ENCODE assay signal across 1 cellular context in the genomic region with DNA sequence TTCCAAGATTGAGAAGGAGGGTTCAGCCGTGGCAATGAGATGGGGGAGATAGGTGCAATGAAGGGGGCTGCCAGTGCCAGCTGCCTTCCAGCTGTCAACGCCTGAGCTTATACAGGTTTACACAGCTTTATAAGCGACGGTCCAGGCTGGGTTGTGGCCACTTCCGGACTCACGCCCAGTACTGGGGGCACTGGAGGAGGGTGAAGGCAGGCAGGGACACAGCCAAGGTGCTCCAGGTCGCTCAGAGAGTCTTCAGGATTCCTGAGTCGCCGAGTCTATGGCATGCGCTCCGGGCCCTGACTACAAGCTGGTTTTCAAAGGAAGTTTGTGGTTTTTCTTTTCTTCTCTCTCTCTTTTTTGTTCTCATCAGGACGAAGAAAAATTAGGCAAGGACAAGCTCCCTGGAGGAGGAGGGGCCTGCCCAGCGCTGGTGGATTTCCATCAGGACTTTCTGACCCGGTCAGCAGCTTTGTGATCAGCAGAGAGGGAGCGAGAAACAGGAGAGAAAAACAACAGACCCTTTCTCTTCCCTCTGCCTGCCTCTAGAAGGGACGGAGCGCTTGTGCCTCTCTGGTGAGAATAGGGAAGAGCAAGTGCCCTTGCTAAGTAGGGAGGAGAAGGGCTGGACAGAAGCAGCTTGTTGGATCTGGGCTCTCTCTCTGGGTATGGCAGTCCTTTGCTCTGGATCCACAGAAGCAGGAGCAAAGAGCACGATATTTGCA.
TF ChIP-seq lines count a peak whose summit lies in the region.

A gene with protein sequence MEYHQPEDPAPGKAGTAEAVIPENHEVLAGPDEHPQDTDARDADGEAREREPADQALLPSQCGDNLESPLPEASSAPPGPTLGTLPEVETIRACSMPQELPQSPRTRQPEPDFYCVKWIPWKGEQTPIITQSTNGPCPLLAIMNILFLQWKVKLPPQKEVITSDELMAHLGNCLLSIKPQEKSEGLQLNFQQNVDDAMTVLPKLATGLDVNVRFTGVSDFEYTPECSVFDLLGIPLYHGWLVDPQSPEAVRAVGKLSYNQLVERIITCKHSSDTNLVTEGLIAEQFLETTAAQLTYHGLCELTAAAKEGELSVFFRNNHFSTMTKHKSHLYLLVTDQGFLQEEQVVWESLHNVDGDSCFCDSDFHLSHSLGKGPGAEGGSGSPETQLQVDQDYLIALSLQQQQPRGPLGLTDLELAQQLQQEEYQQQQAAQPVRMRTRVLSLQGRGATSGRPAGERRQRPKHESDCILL (minus strand): TSS at position 572 of the 722 bp plus-strand sequence. CDS start 4,285 bp downstream, outside the sequence.

TF ChIP-seq in K562, 482 proteins besides CTCF, POLR2A, EP300 and RAD21 (continued from another document and continues in another):
- TF ChIP-seq, protein P1, sequence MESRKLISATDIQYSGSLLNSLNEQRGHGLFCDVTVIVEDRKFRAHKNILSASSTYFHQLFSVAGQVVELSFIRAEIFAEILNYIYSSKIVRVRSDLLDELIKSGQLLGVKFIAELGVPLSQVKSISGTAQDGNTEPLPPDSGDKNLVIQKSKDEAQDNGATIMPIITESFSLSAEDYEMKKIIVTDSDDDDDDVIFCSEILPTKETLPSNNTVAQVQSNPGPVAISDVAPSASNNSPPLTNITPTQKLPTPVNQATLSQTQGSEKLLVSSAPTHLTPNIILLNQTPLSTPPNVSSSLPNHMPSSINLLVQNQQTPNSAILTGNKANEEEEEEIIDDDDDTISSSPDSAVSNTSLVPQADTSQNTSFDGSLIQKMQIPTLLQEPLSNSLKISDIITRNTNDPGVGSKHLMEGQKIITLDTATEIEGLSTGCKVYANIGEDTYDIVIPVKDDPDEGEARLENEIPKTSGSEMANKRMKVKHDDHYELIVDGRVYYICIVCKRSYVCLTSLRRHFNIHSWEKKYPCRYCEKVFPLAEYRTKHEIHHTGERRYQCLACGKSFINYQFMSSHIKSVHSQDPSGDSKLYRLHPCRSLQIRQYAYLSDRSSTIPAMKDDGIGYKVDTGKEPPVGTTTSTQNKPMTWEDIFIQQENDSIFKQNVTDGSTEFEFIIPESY (CRISPR knock-in tag; IDR thresholded peaks at IDR 0.05) = no peak
- TF ChIP-seq ARHGAP35 (IDR thresholded peaks at IDR 0.05; ENCODE audit: partially characterized antibody) (no peak), FOXA1 (IDR thresholded peaks at IDR 0.05; ENCODE audit: borderline replicate concordance) (no peak), ZBTB8A (IDR thresholded peaks at IDR 0.05; ENCODE audit: partially characterized antibody) (no peak), MAZ (CRISPR knock-in tag; conservative IDR thresholded peaks at IDR 0.05 in 1 of 2, IDR thresholded peaks at IDR 0.05 in 1 of 2) (peak in 1 of 2 experiments; percentile 53; a peak in 1 of 4 replicates), JUNB (CRISPR knock-in tag; conservative IDR thresholded peaks at IDR 0.05) (no peak), RBBP5 (IDR thresholded peaks at IDR 0.05; ENCODE audit: borderline replicate concordance, insufficient read depth, low read length, poor library complexity, severe bottlenecking) (peak; percentile 42), NR2C2 (CRISPR knock-in tag; IDR thresholded peaks at IDR 0.05) (no peak), NR2C2 (tag; IDR thresholded peaks at IDR 0.05) (no peak), ZFX (CRISPR knock-in tag; IDR thresholded peaks at IDR 0.05) (peak; percentile 30; the same call in 1 of the 2 replicates), ZNF431 (CRISPR knock-in tag; IDR thresholded peaks at IDR 0.05) (no peak), ZNF507 (tag; conservative IDR thresholded peaks at IDR 0.05) (no peak), RB1 (IDR thresholded peaks at IDR 0.05; ENCODE audit: low read depth) (0 out of 2 replicates have a peak, but pooled peaks have one; percentile 41), CC2D1A (IDR thresholded peaks at IDR 0.05) (no peak), LARP7 (IDR thresholded peaks at IDR 0.05) (no peak), YBX1 (IDR thresholded peaks at IDR 0.05) (no peak), ZNF551 (CRISPR knock-in tag; IDR thresholded peaks at IDR 0.05) (no peak), CBFB (CRISPR knock-in tag; IDR thresholded peaks at IDR 0.05) (no peak), ZFP36 (IDR thresholded peaks at IDR 0.05; ENCODE audit: low read depth, low read length, partially characterized antibody) (peak; percentile 5)
- TF ChIP-seq, protein P2, sequence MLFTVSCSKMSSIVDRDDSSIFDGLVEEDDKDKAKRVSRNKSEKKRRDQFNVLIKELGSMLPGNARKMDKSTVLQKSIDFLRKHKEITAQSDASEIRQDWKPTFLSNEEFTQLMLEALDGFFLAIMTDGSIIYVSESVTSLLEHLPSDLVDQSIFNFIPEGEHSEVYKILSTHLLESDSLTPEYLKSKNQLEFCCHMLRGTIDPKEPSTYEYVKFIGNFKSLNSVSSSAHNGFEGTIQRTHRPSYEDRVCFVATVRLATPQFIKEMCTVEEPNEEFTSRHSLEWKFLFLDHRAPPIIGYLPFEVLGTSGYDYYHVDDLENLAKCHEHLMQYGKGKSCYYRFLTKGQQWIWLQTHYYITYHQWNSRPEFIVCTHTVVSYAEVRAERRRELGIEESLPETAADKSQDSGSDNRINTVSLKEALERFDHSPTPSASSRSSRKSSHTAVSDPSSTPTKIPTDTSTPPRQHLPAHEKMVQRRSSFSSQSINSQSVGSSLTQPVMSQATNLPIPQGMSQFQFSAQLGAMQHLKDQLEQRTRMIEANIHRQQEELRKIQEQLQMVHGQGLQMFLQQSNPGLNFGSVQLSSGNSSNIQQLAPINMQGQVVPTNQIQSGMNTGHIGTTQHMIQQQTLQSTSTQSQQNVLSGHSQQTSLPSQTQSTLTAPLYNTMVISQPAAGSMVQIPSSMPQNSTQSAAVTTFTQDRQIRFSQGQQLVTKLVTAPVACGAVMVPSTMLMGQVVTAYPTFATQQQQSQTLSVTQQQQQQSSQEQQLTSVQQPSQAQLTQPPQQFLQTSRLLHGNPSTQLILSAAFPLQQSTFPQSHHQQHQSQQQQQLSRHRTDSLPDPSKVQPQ (CRISPR knock-in tag; IDR thresholded peaks at IDR 0.05; ENCODE audit: borderline replicate concordance) = no peak
- TF ChIP-seq, protein P3, sequence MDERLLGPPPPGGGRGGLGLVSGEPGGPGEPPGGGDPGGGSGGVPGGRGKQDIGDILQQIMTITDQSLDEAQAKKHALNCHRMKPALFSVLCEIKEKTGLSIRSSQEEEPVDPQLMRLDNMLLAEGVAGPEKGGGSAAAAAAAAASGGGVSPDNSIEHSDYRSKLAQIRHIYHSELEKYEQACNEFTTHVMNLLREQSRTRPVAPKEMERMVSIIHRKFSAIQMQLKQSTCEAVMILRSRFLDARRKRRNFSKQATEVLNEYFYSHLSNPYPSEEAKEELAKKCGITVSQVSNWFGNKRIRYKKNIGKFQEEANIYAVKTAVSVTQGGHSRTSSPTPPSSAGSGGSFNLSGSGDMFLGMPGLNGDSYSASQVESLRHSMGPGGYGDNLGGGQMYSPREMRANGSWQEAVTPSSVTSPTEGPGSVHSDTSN (CRISPR knock-in tag; IDR thresholded peaks at IDR 0.05; ENCODE audit: low read depth) = no peak
- TF ChIP-seq, protein P3 (tag; conservative IDR thresholded peaks at IDR 0.05; ENCODE audit: low read depth) = no peak
- TF ChIP-seq, protein P4, sequence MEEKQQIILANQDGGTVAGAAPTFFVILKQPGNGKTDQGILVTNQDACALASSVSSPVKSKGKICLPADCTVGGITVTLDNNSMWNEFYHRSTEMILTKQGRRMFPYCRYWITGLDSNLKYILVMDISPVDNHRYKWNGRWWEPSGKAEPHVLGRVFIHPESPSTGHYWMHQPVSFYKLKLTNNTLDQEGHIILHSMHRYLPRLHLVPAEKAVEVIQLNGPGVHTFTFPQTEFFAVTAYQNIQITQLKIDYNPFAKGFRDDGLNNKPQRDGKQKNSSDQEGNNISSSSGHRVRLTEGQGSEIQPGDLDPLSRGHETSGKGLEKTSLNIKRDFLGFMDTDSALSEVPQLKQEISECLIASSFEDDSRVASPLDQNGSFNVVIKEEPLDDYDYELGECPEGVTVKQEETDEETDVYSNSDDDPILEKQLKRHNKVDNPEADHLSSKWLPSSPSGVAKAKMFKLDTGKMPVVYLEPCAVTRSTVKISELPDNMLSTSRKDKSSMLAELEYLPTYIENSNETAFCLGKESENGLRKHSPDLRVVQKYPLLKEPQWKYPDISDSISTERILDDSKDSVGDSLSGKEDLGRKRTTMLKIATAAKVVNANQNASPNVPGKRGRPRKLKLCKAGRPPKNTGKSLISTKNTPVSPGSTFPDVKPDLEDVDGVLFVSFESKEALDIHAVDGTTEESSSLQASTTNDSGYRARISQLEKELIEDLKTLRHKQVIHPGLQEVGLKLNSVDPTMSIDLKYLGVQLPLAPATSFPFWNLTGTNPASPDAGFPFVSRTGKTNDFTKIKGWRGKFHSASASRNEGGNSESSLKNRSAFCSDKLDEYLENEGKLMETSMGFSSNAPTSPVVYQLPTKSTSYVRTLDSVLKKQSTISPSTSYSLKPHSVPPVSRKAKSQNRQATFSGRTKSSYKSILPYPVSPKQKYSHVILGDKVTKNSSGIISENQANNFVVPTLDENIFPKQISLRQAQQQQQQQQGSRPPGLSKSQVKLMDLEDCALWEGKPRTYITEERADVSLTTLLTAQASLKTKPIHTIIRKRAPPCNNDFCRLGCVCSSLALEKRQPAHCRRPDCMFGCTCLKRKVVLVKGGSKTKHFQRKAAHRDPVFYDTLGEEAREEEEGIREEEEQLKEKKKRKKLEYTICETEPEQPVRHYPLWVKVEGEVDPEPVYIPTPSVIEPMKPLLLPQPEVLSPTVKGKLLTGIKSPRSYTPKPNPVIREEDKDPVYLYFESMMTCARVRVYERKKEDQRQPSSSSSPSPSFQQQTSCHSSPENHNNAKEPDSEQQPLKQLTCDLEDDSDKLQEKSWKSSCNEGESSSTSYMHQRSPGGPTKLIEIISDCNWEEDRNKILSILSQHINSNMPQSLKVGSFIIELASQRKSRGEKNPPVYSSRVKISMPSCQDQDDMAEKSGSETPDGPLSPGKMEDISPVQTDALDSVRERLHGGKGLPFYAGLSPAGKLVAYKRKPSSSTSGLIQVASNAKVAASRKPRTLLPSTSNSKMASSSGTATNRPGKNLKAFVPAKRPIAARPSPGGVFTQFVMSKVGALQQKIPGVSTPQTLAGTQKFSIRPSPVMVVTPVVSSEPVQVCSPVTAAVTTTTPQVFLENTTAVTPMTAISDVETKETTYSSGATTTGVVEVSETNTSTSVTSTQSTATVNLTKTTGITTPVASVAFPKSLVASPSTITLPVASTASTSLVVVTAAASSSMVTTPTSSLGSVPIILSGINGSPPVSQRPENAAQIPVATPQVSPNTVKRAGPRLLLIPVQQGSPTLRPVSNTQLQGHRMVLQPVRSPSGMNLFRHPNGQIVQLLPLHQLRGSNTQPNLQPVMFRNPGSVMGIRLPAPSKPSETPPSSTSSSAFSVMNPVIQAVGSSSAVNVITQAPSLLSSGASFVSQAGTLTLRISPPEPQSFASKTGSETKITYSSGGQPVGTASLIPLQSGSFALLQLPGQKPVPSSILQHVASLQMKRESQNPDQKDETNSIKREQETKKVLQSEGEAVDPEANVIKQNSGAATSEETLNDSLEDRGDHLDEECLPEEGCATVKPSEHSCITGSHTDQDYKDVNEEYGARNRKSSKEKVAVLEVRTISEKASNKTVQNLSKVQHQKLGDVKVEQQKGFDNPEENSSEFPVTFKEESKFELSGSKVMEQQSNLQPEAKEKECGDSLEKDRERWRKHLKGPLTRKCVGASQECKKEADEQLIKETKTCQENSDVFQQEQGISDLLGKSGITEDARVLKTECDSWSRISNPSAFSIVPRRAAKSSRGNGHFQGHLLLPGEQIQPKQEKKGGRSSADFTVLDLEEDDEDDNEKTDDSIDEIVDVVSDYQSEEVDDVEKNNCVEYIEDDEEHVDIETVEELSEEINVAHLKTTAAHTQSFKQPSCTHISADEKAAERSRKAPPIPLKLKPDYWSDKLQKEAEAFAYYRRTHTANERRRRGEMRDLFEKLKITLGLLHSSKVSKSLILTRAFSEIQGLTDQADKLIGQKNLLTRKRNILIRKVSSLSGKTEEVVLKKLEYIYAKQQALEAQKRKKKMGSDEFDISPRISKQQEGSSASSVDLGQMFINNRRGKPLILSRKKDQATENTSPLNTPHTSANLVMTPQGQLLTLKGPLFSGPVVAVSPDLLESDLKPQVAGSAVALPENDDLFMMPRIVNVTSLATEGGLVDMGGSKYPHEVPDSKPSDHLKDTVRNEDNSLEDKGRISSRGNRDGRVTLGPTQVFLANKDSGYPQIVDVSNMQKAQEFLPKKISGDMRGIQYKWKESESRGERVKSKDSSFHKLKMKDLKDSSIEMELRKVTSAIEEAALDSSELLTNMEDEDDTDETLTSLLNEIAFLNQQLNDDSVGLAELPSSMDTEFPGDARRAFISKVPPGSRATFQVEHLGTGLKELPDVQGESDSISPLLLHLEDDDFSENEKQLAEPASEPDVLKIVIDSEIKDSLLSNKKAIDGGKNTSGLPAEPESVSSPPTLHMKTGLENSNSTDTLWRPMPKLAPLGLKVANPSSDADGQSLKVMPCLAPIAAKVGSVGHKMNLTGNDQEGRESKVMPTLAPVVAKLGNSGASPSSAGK (IDR thresholded peaks at IDR 0.05) = peak; percentile 42; the same call in 1 of the 2 replicates
- TF ChIP-seq, protein P5, sequence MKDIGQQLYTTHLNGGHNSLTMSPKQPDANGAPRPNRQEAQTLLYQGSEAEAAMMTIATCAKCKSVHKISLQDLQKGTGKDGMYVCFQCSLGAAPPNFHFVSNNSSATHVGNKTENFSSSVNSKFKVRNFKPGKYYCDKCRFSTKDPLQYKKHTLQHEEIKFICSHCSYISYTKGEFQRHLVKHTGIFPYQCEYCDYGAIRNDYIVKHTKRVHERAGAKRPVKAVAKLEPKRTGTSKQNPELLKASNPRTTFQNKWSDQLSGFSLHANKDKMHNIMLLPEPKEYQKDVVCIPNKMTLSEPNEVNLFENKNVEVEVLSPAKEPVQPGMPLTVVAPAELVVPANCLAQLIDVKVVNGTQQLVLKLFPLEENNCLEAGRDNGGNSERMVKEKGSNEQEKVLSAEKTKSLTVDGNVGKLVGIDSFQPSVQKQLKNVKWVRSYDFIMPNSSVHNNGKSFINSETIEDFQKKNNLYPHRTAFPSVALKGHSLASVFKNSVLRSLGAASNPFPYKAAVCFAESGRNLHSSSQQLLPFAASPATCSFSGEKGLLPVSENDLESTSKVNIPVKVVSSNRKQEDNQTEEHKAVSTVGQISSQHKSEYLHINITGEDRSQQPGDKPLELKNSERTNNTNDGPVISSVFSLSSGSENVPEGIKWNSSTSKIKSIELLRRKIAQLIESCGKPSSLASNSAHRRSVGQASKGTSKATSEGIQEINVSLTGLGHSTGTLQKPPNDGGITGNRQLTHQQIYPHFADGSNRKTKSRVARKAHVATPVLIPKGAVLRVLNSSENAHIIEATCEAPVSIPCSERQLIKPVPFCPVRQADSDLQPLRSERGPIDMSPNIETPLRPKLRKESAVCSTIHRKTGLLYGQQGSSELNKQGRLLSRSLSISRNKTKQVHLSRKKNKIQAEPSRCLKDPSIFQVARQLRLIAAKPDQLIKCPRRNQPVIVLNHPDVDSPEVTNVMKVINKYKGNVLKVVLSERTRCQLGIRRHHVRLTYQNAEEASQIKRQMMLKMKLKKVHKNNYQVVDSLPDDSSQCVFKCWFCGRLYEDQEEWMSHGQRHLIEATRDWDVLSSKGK (CRISPR knock-in tag; IDR thresholded peaks at IDR 0.05) = no peak
